In genomic region chr9:137606734-137607138, GRCh38 we compare ENCODE assay signal across 9 cellular contexts. TPM values are rescaled to one million over a fixed set of nuclear protein-coding genes. Genes with fewer than 3 reads are reported as not detected.
DNase-seq lines count a peak whose midpoint lies in the region; TF ChIP-seq lines count a peak whose summit lies in the region.
"Had no signal": no experiment of that assay in that cellular context is flagged by ENCODE, and none has a peak within 500 bp of the region (broad histone marks: within the 10 kb centered on the region; RNA-seq: fewer than 3 reads in every experiment).

No MANE protein-coding gene starts in this region.

- DNase-seq in dorsolateral prefrontal cortex (no peak), hypothalamus (lab: John Stamatoyannopoulos, UW) (no peak), head of caudate nucleus (no peak), posterior vena cava (ENCODE audit: low spot score) (no peak), EL (no peak)
- DNase-seq: brain microvascular endothelial cell had no signal

- intact Hi-C loops in dorsolateral prefrontal cortex (cut with DNase I): loop anchor here in 1 of 2 donors (5.0 kb wide), 1 partner anchor 59 kb away; no protein-coding TSS in a partner anchor
- intact Hi-C loops in head of caudate nucleus (cut with DNase I): no loop called here
- intact Hi-C loops in posterior vena cava (cut with DNase I): no loop called here

- H3K4me3 ChIP-seq in HUES6 (ENCODE audit: low read depth, low read length) (peak overlapping the region; percentile 88), dorsolateral prefrontal cortex (peak overlapping the region; percentile 54 to 94 (median 76)), muscle layer of colon (ENCODE audit: low read depth in 1 of 2, low read length in 2 of 2) (peak overlapping the region; percentile 52 to 77)

- H3K4me1 ChIP-seq in HUES6 (ENCODE audit: control insufficient read depth, insufficient read depth, low read length) (peaks cover 33% of the 10 kb centered on the region), muscle layer of colon (ENCODE audit: insufficient read depth, low read length) (peaks cover 12% of the 10 kb centered on the region)

- no peaks in the 10 kb centered on the region for H3K36me3 ChIP-seq in HUES6 (ENCODE audit: control insufficient read depth, insufficient read depth, low read length)
- H3K36me3 ChIP-seq in muscle layer of colon (ENCODE audit: insufficient read depth, low read length): no peaks in the 10 kb centered on the region
- H3K36me3 ChIP-seq: brain microvascular endothelial cell had no signal

- TF ChIP-seq CTCF in 22Rv1 (IDR thresholded peaks at IDR 0.05) (no peak), dorsolateral prefrontal cortex (IDR thresholded peaks at IDR 0.05 in 54 of 56, conservative IDR thresholded peaks at IDR 0.05 in 2 of 56; ENCODE audit: low read depth in 1 of 56, partially characterized antibody in 56 of 56) (no peak)

- H3K27me3 ChIP-seq in HUES6 (ENCODE audit: control insufficient read depth, insufficient read depth, low read length) (peaks cover 33% of the 10 kb centered on the region), dorsolateral prefrontal cortex (no peaks in the 10 kb centered on the region), muscle layer of colon (ENCODE audit: control insufficient read depth in 1 of 2, insufficient read depth in 2 of 2, low read length in 2 of 2) (no peaks in the 10 kb centered on the region)
- H3K27me3 ChIP-seq: brain microvascular endothelial cell had no signal

- H3K9me3 ChIP-seq in HUES6 (ENCODE audit: control insufficient read depth, insufficient read depth, low read depth, low read length) (no peaks in the 10 kb centered on the region), muscle layer of colon (ENCODE audit: low read length) (no peaks in the 10 kb centered on the region)

- peak overlapping the region; percentile 81 for H3K9ac ChIP-seq in HUES6 (ENCODE audit: low read length)
- H3K9ac ChIP-seq in muscle layer of colon (ENCODE audit: low read length): no peak overlapping the region

- H3K27ac ChIP-seq in 22Rv1 (peak overlapping the region; percentile 100), HUES6 (ENCODE audit: low read depth, low read length) (no peak overlapping the region), dorsolateral prefrontal cortex (peak overlapping the region in 16 of 59 donors; percentile 6 to 90 (median 46)), muscle layer of colon (ENCODE audit: low read depth, low read length) (no peak overlapping the region)
- H3K27ac ChIP-seq: brain microvascular endothelial cell had no signal

RNA-seq across cellular contexts. Expression of gene ARRDC1, which starts 1.2 kb away (rescaled TPM):
- 10 to 100 TPM; 14.9 to 48.4 (median 31.8) TPM for total RNA-seq in dorsolateral prefrontal cortex
- total RNA-seq in posterior vena cava: 10 to 100 TPM; 14.9 to 18.0 TPM

RNA-seq across cellular contexts. Expression of gene EHMT1, which starts 12.1 kb away (rescaled TPM):
- total RNA-seq in dorsolateral prefrontal cortex: 100 to 1,000 TPM in 28 of 120 experiments, 10 to 100 TPM in 92; 47.9 to 151 (median 85.0) TPM
- 10 to 100 TPM; 56.2 to 59.6 TPM for total RNA-seq in posterior vena cava

RNA-seq across cellular contexts. Expression of gene ZMYND19, which starts 16.4 kb away (rescaled TPM):
- 10 to 100 TPM; 13.5 to 30.5 (median 23.8) TPM for total RNA-seq in dorsolateral prefrontal cortex
- total RNA-seq in posterior vena cava: 10 to 100 TPM in 1 of 2 donors, 1 to 10 TPM in 1; 9.1 to 11.0 TPM

RNA-seq across cellular contexts. Expression of gene DPH7, which starts 28.0 kb away (rescaled TPM):
- total RNA-seq in dorsolateral prefrontal cortex: 10 to 100 TPM; 29.0 to 72.8 (median 45.7) TPM
- total RNA-seq in posterior vena cava: 10 to 100 TPM; 15.9 to 17.7 TPM

RNA-seq across cellular contexts. Expression of gene MRPL41, which starts 55.1 kb away (rescaled TPM):
- total RNA-seq in dorsolateral prefrontal cortex: 100 to 1,000 TPM in 88 of 120 experiments, 10 to 100 TPM in 32; 66.9 to 190 (median 109) TPM
- total RNA-seq in posterior vena cava: 10 to 100 TPM; 24.4 to 27.3 TPM
